Comparison of ENCODE assay signal across 31 cellular contexts in the genomic region with DNA sequence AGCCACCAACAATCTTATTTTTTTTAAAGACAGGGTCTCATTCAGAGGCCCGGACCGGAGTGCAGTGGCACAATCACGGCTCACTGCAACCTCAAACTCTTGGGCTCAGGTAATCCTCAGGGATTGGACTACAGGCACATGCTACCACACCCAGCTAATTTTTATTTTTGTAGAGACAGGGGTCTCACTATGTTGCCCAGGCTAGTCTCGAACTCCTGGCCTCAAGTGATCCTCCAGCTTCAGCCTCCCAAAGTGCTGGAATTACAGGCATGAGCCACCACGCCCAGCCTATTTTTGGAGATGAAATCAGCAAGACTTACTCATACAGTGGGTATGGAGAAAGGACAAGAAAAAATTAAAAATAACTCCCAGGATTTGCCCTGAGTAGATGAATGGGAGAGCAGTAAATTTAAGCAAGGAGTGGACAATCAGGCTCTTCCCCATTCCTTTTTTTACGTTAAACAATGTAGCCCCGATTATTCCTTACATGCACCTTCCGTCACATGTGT. TPM values are rescaled to one million over a fixed set of nuclear protein-coding genes. Genes with fewer than 3 reads are reported as not detected.
DNase-seq lines count a peak whose midpoint lies in the region; ATAC-seq and TF ChIP-seq lines count a peak whose summit lies in the region.
"Had no signal": no experiment of that assay in that cellular context is flagged by ENCODE, and none has a peak within 500 bp of the region (broad histone marks: within the 10 kb centered on the region; RNA-seq: fewer than 3 reads in every experiment).

No MANE protein-coding gene starts in this region.

- no peaks in the 10 kb centered on the region for H3K36me3 ChIP-seq in osteoblast (ENCODE audit: insufficient read depth, low read length)
- H3K36me3 ChIP-seq: BLaER1, lower lobe of right lung, prostate gland, right lobe of liver, thyroid gland, vagina had no signal

- H3K4me1 Mint-ChIP-seq in chondrocyte (ENCODE audit: low read depth), result peaks cover 46% of the 10 kb centered on the region
- peaks cover 54% of the 10 kb centered on the region for H3K4me1 Mint-ChIP-seq in stimulated activated memory B cell treated with anti-CD40 and anti-IgM and Interleukin-4, amounts not matched to agents 10 μg/mL and 1 μg/mL and 100 μg/mL, for 72 hours

- peaks cover 23% of the 10 kb centered on the region for H4K20me1 ChIP-seq in osteoblast (ENCODE audit: insufficient read depth, low read length)

- H3K9me3 Mint-ChIP-seq in chondrocyte (ENCODE audit: low read depth), result no peaks in the 10 kb centered on the region
- H3K9me3 Mint-ChIP-seq in stimulated activated memory B cell treated with anti-CD40 and anti-IgM and Interleukin-4, amounts not matched to agents 10 μg/mL and 1 μg/mL and 100 μg/mL, for 72 hours, result no peaks in the 10 kb centered on the region
- H3K9me3 Mint-ChIP-seq: activated CD4-positive, alpha-beta memory T cell treated with anti-CD3 and anti-CD28 coated beads for 36 hours; activated T-cell treated with anti-CD3 and anti-CD28 coated beads, Interleukin-2, amount 50 U/mL, for 72 hours; endodermal cell; natural killer cell had no signal

- DNase-seq in ELR (ENCODE audit: low read depth) (peak; percentile 41), M059J (ENCODE audit: low read depth) (peak; percentile 33), chondrocyte (ENCODE audit: low spot score) (no peak), osteoblast (ENCODE audit: insufficient read length, low spot score, missing footprints) (no peak), DMS 273 (lab: John Stamatoyannopoulos, UW; ENCODE audit: unreplicated experiment) (no peak)
- DNase-seq: ACHN; activated CD4-positive, alpha-beta memory T cell treated with anti-CD3 and anti-CD28 coated beads for 36 hours; activated T-cell treated with anti-CD3 and anti-CD28 coated beads, Interleukin-2, amount 50 U/mL, for 72 hours; central memory CD4-positive, alpha-beta T cell; dermis blood vessel endothelial cell; endodermal cell; GOT3; hippocampal formation; Kasumi-1; lower lobe of right lung; natural killer cell; NCI-H446 treated with DMSO at 0.1 percent for 48 hours; NCI-H82; nucleus accumbens; right lobe of liver; stimulated activated CD4-positive, alpha-beta T cell treated with anti-CD3 and anti-CD28 coated beads, Interleukin-4, amount 100 ng/mL, for 1 hour; T-helper 1 cell; thyroid gland had no signal

- H3K27me3 ChIP-seq in osteoblast (ENCODE audit: insufficient read depth, low read length), result no peaks in the 10 kb centered on the region
- H3K27me3 ChIP-seq: BLaER1, right lobe of liver, thyroid gland, vagina had no signal

- TF ChIP-seq CTCF in chondrocyte (IDR thresholded peaks at IDR 0.05) (no peak), osteoblast (IDR thresholded peaks at IDR 0.05; ENCODE audit: extremely low read depth, low read depth, low read length) (no peak)

- ATAC-seq in stimulated activated memory B cell treated with anti-CD40 and anti-IgM and Interleukin-4, amounts not matched to agents 10 μg/mL and 1 μg/mL and 100 μg/mL, for 72 hours, result no peak
- ATAC-seq in GM19395 (IDR thresholded peaks at IDR 0.05; ENCODE audit: unreplicated experiment) (no peak), HG03571 (IDR thresholded peaks at IDR 0.05; ENCODE audit: unreplicated experiment) (no peak)
- ATAC-seq: activated CD4-positive, CD25-positive, alpha-beta regulatory T cell treated with anti-CD3 and anti-CD28 coated beads, Interleukin-2, amount 50 U/mL, for 24 hours; activated T-cell treated with anti-CD3 and anti-CD28 coated beads, Interleukin-2, amount 50 U/mL, for 72 hours; HepG2; lower lobe of right lung; natural killer cell; right lobe of liver had no signal

- H3K36me3 Mint-ChIP-seq in chondrocyte (ENCODE audit: low read depth), result no peaks in the 10 kb centered on the region
- no peaks in the 10 kb centered on the region for H3K36me3 Mint-ChIP-seq in stimulated activated memory B cell treated with anti-CD40 and anti-IgM and Interleukin-4, amounts not matched to agents 10 μg/mL and 1 μg/mL and 100 μg/mL, for 72 hours
- H3K36me3 Mint-ChIP-seq: activated CD4-positive, alpha-beta memory T cell treated with anti-CD3 and anti-CD28 coated beads for 36 hours; natural killer cell had no signal

- H3K27ac Mint-ChIP-seq in chondrocyte (ENCODE audit: unreplicated experiment), result peak overlapping the region; percentile 54
- no peak overlapping the region for H3K27ac Mint-ChIP-seq in stimulated activated memory B cell treated with anti-CD40 and anti-IgM and Interleukin-4, amounts not matched to agents 10 μg/mL and 1 μg/mL and 100 μg/mL, for 72 hours
- H3K27ac Mint-ChIP-seq: activated CD4-positive, alpha-beta memory T cell treated with anti-CD3 and anti-CD28 coated beads for 36 hours; activated T-cell treated with anti-CD3 and anti-CD28 coated beads, Interleukin-2, amount 50 U/mL, for 72 hours; endodermal cell; natural killer cell had no signal

- H3K4me2 ChIP-seq in osteoblast (ENCODE audit: insufficient read depth, low read length), result peak overlapping the region; percentile 9

- H3K27ac ChIP-seq in osteoblast (ENCODE audit: low read depth, low read length), result no peak overlapping the region
- H3K27ac ChIP-seq: BLaER1, lower lobe of right lung, prostate gland, right lobe of liver, thyroid gland, vagina had no signal

- H3K4me1 ChIP-seq in osteoblast (ENCODE audit: insufficient read depth, low read length), result peaks cover 16% of the 10 kb centered on the region
- H3K4me1 ChIP-seq: prostate gland, right lobe of liver had no signal

- H3K4me3 ChIP-seq in osteoblast (ENCODE audit: insufficient read depth, low read length), result no peak overlapping the region
- H3K4me3 ChIP-seq: BLaER1, lower lobe of right lung, prostate gland, right lobe of liver, thyroid gland, vagina had no signal

- H3K27me3 Mint-ChIP-seq in chondrocyte (ENCODE audit: low read depth), result no peaks in the 10 kb centered on the region
- H3K27me3 Mint-ChIP-seq in stimulated activated memory B cell treated with anti-CD40 and anti-IgM and Interleukin-4, amounts not matched to agents 10 μg/mL and 1 μg/mL and 100 μg/mL, for 72 hours, result no peaks in the 10 kb centered on the region
- H3K27me3 Mint-ChIP-seq: activated CD4-positive, alpha-beta memory T cell treated with anti-CD3 and anti-CD28 coated beads for 36 hours had no signal

- H3K79me2 ChIP-seq in osteoblast (ENCODE audit: insufficient read depth, low read length), result peaks cover 84% of the 10 kb centered on the region

- no peak overlapping the region for H3K4me3 Mint-ChIP-seq in chondrocyte (ENCODE audit: unreplicated experiment)
- H3K4me3 Mint-ChIP-seq in stimulated activated memory B cell treated with anti-CD40 and anti-IgM and Interleukin-4, amounts not matched to agents 10 μg/mL and 1 μg/mL and 100 μg/mL, for 72 hours, result no peak overlapping the region
- H3K4me3 Mint-ChIP-seq: activated CD4-positive, alpha-beta memory T cell treated with anti-CD3 and anti-CD28 coated beads for 36 hours; activated T-cell treated with anti-CD3 and anti-CD28 coated beads, Interleukin-2, amount 50 U/mL, for 72 hours; endodermal cell; natural killer cell had no signal

- H2AFZ ChIP-seq in osteoblast (ENCODE audit: low read length), result no peak overlapping the region

- no peaks in the 10 kb centered on the region for H3K9me3 ChIP-seq in osteoblast (ENCODE audit: low read depth, low read length)
- H3K9me3 ChIP-seq: BLaER1, lower lobe of right lung, prostate gland, right lobe of liver, thyroid gland, vagina had no signal

RNA-seq across cellular contexts. Expression of a gene that starts 13.2 kb away (rescaled TPM):
- total RNA-seq in M059J (2014; rRNA removed; shearing (Covaris generic)), result 18.3 and 30.4 TPM in 2 replicates
- total RNA-seq in chondrocyte (49.4 to 55.8 TPM (median 55.6 TPM) in 3 replicates), osteoblast (24.6 and 31.8 TPM in 2 replicates)

RNA-seq across cellular contexts. Expression of a gene that starts 47.4 kb away (rescaled TPM):
- total RNA-seq in M059J (2014; rRNA removed; shearing (Covaris generic)), result 585 and 680 TPM in 2 replicates
- total RNA-seq in chondrocyte, result 321 to 344 TPM (median 335 TPM) in 3 replicates
- total RNA-seq in osteoblast, result 398 and 421 TPM in 2 replicates

Comparison
In these comparisons a context has a peak if more than half of its experiments do, and no peak if none do; other contexts are left out.
1. DNase-seq: peak in ELR (single experiment) and M059J (single experiment); none in chondrocyte (single experiment), osteoblast (single experiment) and DMS 273 (single experiment).